ENCODE assay signal across 8 cellular contexts in genomic region chr6:89412071-89413005, GRCh38. TPM values are rescaled to one million over a fixed set of nuclear protein-coding genes. Genes with fewer than 3 reads are reported as not detected.
DNase-seq lines count a peak whose midpoint lies in the region; ATAC-seq, FAIRE-seq and TF ChIP-seq lines count a peak whose summit lies in the region.

RRAGD (minus strand) TSS chr6:89412273; CDS start chr6:89411993, 280 bp downstream.

- POLR2A ChIA-PET in T-cell (lab: Charles Lee): interaction anchor here in 1 of 2 donors (0.6 kb wide), 1 partner anchor 36 kb away, joined by 8 read pairs; no protein-coding TSS in a partner anchor

- H4K20me1 ChIP-seq in astrocyte (ENCODE audit: insufficient read depth, low read length): no peaks in the 10 kb centered on the region

- no peaks in the 10 kb centered on the region for H3K9me3 ChIP-seq in astrocyte (ENCODE audit: insufficient read depth, low read depth, low read length)

- H3K27ac ChIP-seq in astrocyte (ENCODE audit: low read depth, low read length): no peak within 1 kb of the TSS

- peak within 1 kb of the TSS; percentile 87 to 95 (median 93) for H3K4me3 Mint-ChIP-seq in T-cell
- peak within 1 kb of the TSS; percentile 86 for H3K4me3 Mint-ChIP-seq in astrocyte (ENCODE audit: unreplicated experiment)

- peak within 1 kb of the TSS; percentile 57 for H3K4me3 ChIP-seq in astrocyte (ENCODE audit: insufficient read depth, low read depth, low read length)

- CTCF ChIA-PET in T-cell (lab: Charles Lee): interaction anchor here (0.6 to 3.8 kb wide), 6 partner anchors 9 to 40 kb away, joined by 3 to 20 read pairs (median 4); partner anchors contain the start of gene ANKRD6 (in 1 of the 2)

- peaks cover 20 to 22% (median 21%) of the 10 kb centered on the region in 3 donors for H3K4me1 Mint-ChIP-seq in T-cell
- peaks cover 7% of the 10 kb centered on the region for H3K4me1 Mint-ChIP-seq in astrocyte (ENCODE audit: low read depth, unreplicated experiment)

- H3K36me3 ChIP-seq in astrocyte (ENCODE audit: insufficient read depth, low read length): no peaks in the 10 kb centered on the region

- FAIRE-seq in H54 (lab: Jason Lieb, UNC) (no peak), astrocyte (lab: Jason Lieb, UNC) (no peak)

- peaks cover 16% of the 10 kb centered on the region for H3K4me1 ChIP-seq in astrocyte (ENCODE audit: insufficient read depth, low read length)

- peak within 1 kb of the TSS; percentile 86 for H2AFZ ChIP-seq in astrocyte (ENCODE audit: low read depth, low read length)

- no peak; the same call in 1 of the 2 replicates for TF ChIP-seq POLR2A in H54 (IDR thresholded peaks at IDR 0.05; ENCODE audit: low read depth, low read length)

- H3K27me3 Mint-ChIP-seq in T-cell: peaks cover 6 to 26% of the 10 kb centered on the region in 2 donors
- peaks cover 40% of the 10 kb centered on the region for H3K27me3 Mint-ChIP-seq in astrocyte (ENCODE audit: low read depth, unreplicated experiment)

- H3K4me2 ChIP-seq in astrocyte (ENCODE audit: low read length): peak within 1 kb of the TSS; percentile 87

- H3K36me3 Mint-ChIP-seq in T-cell: no peaks in the 10 kb centered on the region
- no peaks in the 10 kb centered on the region for H3K36me3 Mint-ChIP-seq in astrocyte (ENCODE audit: low read depth, unreplicated experiment)

- no peak for TF ChIP-seq CTCF in astrocyte (IDR thresholded peaks at IDR 0.05; ENCODE audit: insufficient read depth, low read depth, low read length)

- DNase-seq in GF-D8 (lab: John Stamatoyannopoulos, UW): peak; percentile 73
- peak; percentile 83 for DNase-seq in H54 (ENCODE audit: insufficient read length, low spot score)
- peak; percentile 7 for DNase-seq in M059J (ENCODE audit: low read depth)
- DNase-seq in T-cell: peak in 33 of 34 experiments; percentile 11 to 61 (median 38)
- DNase-seq in astrocyte (ENCODE audit: low read depth): no peak
- DNase-seq in hypothalamus (lab: John Stamatoyannopoulos, UW): peak in 50 of 51 donors; percentile 24 to 91 (median 72)
- peak; percentile 82 for DNase-seq in sciatic nerve (ENCODE audit: low spot score)
- no peak for DNase-seq in DMS114 treated with DMSO at 0.1 percent for 48 hours (lab: John Stamatoyannopoulos, UW; ENCODE audit: unreplicated experiment)

- H3K9me3 Mint-ChIP-seq in T-cell (no peaks in the 10 kb centered on the region), astrocyte (ENCODE audit: unreplicated experiment) (no peaks in the 10 kb centered on the region)

- intact Hi-C loops in sciatic nerve (cut with DNase I): no loop called here

- no peaks in the 10 kb centered on the region for H3K79me2 ChIP-seq in astrocyte (ENCODE audit: insufficient read depth, low read length)

- H3K9ac ChIP-seq in astrocyte (ENCODE audit: low read length): peak within 1 kb of the TSS; percentile 45

- peak; percentile 78 to 85 (median 81) for ATAC-seq in T-cell (replicated peaks in 1 of 4)
- ATAC-seq in sciatic nerve: peak; percentile 89

- H3K27ac Mint-ChIP-seq in T-cell (peak within 1 kb of the TSS in 1 of 2 donors; percentile 69), astrocyte (ENCODE audit: unreplicated experiment) (no peak within 1 kb of the TSS)

- H3K27me3 ChIP-seq in astrocyte (ENCODE audit: insufficient read depth, low read length): peaks cover 33% of the 10 kb centered on the region

RNA-seq across cellular contexts. Expression of gene RRAGD, which starts in this region (rescaled TPM):
- 1.6 and 2.1 TPM in 2 replicates for total RNA-seq in M059J (2014; rRNA removed; shearing (Covaris generic))
- 1 to 10 TPM; 2.3 to 4.9 (median 4.6) TPM for total RNA-seq in T-cell
- total RNA-seq in astrocyte: 3.8 and 5.2 TPM in 2 replicates
- total RNA-seq in sciatic nerve: 22.1 TPM

Comparison
In these comparisons a context has a peak if more than half of its experiments do, and no peak if none do; other contexts are left out.
1. DNase-seq: peak in GF-D8 (single experiment), H54 (single experiment), M059J (single experiment), T-cell (33 of 34), hypothalamus (50 of 51) and sciatic nerve (single experiment); none in astrocyte (single experiment) and DMS114 treated with DMSO at 0.1 percent for 48 hours (single experiment).